In the genomic region with DNA sequence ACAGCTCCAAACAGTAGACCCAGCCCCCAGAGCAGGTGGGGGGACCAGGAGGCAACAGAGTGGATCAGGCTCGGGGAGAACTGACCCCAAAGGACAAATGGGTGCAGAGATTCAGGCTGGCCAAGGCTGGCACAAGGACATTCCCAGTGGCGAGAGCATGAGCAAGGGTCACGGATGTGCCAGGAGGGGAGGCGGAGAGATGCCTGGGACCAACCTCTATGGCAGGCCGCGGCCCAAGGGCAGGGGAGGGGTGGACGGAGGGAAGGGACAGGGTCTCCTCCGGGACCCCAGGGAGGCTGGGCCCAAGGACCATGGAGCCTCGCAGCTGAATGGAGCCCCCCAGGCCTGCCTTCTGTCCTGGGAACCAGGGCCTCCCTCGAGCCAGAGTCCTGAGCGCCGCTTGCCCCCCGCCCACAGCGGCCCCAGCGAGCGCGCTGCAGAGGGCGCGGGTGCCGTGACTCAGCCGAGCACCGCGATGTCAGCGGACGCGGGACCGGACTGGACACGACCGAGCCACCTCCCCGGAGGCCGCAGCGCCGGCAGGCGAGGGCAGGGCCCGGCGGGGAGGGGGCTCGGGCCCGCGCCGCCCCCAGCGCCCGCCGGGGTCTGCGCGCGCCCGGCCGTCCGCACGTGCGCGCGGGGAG, we compare ENCODE assay signal across 8 cellular contexts. TPM values are rescaled to one million over a fixed set of nuclear protein-coding genes. Genes with fewer than 3 reads are reported as not detected.
A peak's percentile ranks its signal among the peaks of the same experiment; 100 is the strongest.
DNase-seq lines count a peak whose midpoint lies in the region; ATAC-seq, FAIRE-seq and TF ChIP-seq lines count a peak whose summit lies in the region.

No MANE protein-coding gene starts in this region.

- H3K9ac ChIP-seq in HUES64 (ENCODE audit: low read depth, low read length): no peak overlapping the region

- WGBS in HUES64: 9% methylated on average over 53 of the region's 53 CpGs

- H3K4me1 ChIP-seq in HUES64 (ENCODE audit: insufficient read depth, low read length): no peaks in the 10 kb centered on the region

- H3K4me3 Mint-ChIP-seq in mesothelial cell of epicardium: peak overlapping the region; percentile 77

- no peaks in the 10 kb centered on the region for H3K36me3 Mint-ChIP-seq in mesothelial cell of epicardium

- peak overlapping the region; percentile 47 for H3K27ac Mint-ChIP-seq in mesothelial cell of epicardium

- TF ChIP-seq CTCF in AG10803 (conservative IDR thresholded peaks at IDR 0.05; ENCODE audit: low read length): no peak
- no peak for TF ChIP-seq CTCF in bronchial epithelial cell (IDR thresholded peaks at IDR 0.05; ENCODE audit: insufficient read depth, low read length, severe bottlenecking)
- TF ChIP-seq CTCF in mesothelial cell of epicardium (IDR thresholded peaks at IDR 0.05; ENCODE audit: unreplicated experiment): no peak

- peaks cover 8% of the 10 kb centered on the region for H3K4me1 Mint-ChIP-seq in mesothelial cell of epicardium

- H3K27me3 ChIP-seq in HUES64 (ENCODE audit: insufficient read depth, low read length) (peaks cover 22% of the 10 kb centered on the region), bronchial epithelial cell (ENCODE audit: control insufficient read depth, insufficient read depth, low read length) (no peaks in the 10 kb centered on the region)

- H3K4me3 ChIP-seq in AG10803 (ENCODE audit: low read length): peak overlapping the region; percentile 59
- peak overlapping the region; percentile 44 for H3K4me3 ChIP-seq in HUES64 (ENCODE audit: low read length)
- peak overlapping the region; percentile 41 for H3K4me3 ChIP-seq in bronchial epithelial cell (ENCODE audit: low read depth, low read length)

- no peaks in the 10 kb centered on the region for H3K9me3 ChIP-seq in HUES64 (ENCODE audit: insufficient read depth, low read depth, low read length)

- H3K36me3 ChIP-seq in HUES64 (ENCODE audit: insufficient read depth, low read length): no peaks in the 10 kb centered on the region
- no peaks in the 10 kb centered on the region for H3K36me3 ChIP-seq in bronchial epithelial cell (ENCODE audit: control insufficient read depth, insufficient read depth, low read length)

- ATAC-seq in HG02571 (IDR thresholded peaks at IDR 0.05; ENCODE audit: unreplicated experiment): no peak

- H3K27me3 Mint-ChIP-seq in mesothelial cell of epicardium (ENCODE audit: low read depth): no peaks in the 10 kb centered on the region

- no peak overlapping the region for H3K27ac ChIP-seq in HUES64 (ENCODE audit: low read depth, low read length)

- FAIRE-seq in bronchial epithelial cell (lab: Jason Lieb, UNC): no peak

- no peaks in the 10 kb centered on the region for H3K9me3 Mint-ChIP-seq in mesothelial cell of epicardium

- DNase-seq in AG10803 (ENCODE audit: low read depth) (peak; percentile 12), bronchial epithelial cell (ENCODE audit: low read depth) (no peak), mesothelial cell of epicardium (ENCODE audit: low spot score in 2 of 2, unreplicated experiment in 2 of 2) (no peak), GM19240 (ENCODE audit: insufficient read length, low spot score) (no peak), NCI-H526 treated with DMSO at 0.1 percent for 48 hours (lab: John Stamatoyannopoulos, UW) (no peak), NCI-H2029 treated with DMSO at 0.1 percent for 48 hours (lab: John Stamatoyannopoulos, UW) (no peak)

RNA-seq across cellular contexts. Expression of gene ABCA2, which starts 0.5 kb away (rescaled TPM):
- 5.8 TPM for polyA plus RNA-seq in HUES64 (2013, experiment 1 of 2)
- 9.6 TPM for polyA plus RNA-seq in HUES64 (2013, experiment 2 of 2)
- total RNA-seq in bronchial epithelial cell: 5.5 and 9.9 TPM in 2 replicates
- total RNA-seq in mesothelial cell of epicardium: 57.7 to 59.3 TPM (median 58.7 TPM) in 3 replicates

RNA-seq across cellular contexts. Expression of gene FUT7, which starts 4.4 kb away (rescaled TPM):
- polyA plus RNA-seq in HUES64 (2013, experiment 1 of 2): not detected
- not detected for polyA plus RNA-seq in HUES64 (2013, experiment 2 of 2)
- not detected in 2 replicates for total RNA-seq in bronchial epithelial cell
- 0.09 to 0.13 TPM in 2 of 3 replicates, not detected in the other for total RNA-seq in mesothelial cell of epicardium

RNA-seq across cellular contexts. Expression of gene NPDC1, which starts 18.5 kb away (rescaled TPM):
- polyA plus RNA-seq in HUES64 (2013, experiment 1 of 2): 16.3 TPM
- 17.0 TPM for polyA plus RNA-seq in HUES64 (2013, experiment 2 of 2)
- total RNA-seq in bronchial epithelial cell (5.5 and 10.5 TPM in 2 replicates), mesothelial cell of epicardium (75.8 to 84.0 TPM (median 77.9 TPM) in 3 replicates)

RNA-seq across cellular contexts. Expression of gene ENTPD2, which starts 26.4 kb away (rescaled TPM):
- polyA plus RNA-seq in HUES64 (2013, experiment 1 of 2): 0.30 TPM
- 0.70 TPM for polyA plus RNA-seq in HUES64 (2013, experiment 2 of 2)
- 0.79 and 1.2 TPM in 2 replicates for total RNA-seq in bronchial epithelial cell
- total RNA-seq in mesothelial cell of epicardium: 4.8 to 6.3 TPM (median 5.2 TPM) in 3 replicates

RNA-seq across cellular contexts. Expression of gene CLIC3, which starts 31.1 kb away (rescaled TPM):
- polyA plus RNA-seq in HUES64 (2013, experiment 1 of 2): not detected
- polyA plus RNA-seq in HUES64 (2013, experiment 2 of 2): not detected
- 2.1 and 28.8 TPM in 2 replicates for total RNA-seq in bronchial epithelial cell
- total RNA-seq in mesothelial cell of epicardium: 1.5 to 2.9 TPM (median 1.7 TPM) in 3 replicates
